13 cellular contexts compared by ENCODE assay signal in the genomic region with DNA sequence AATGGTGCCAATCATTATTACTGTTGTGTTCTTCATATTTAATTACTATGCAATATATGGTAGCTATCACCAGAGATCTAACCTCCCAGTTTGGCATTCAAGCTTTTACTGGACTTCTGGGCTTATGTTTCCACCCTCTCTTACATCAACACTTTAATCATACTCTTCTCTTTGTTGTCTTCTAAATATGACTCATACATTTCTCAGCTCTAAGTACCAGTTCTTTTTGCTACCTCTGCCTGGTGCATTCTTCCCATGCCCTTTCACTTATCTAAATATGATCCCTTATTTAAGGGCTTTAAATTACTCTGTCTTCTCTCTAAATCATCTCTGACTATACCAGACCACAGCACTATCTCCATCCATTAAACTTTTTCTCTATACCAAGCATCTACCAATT.
"Had no signal": no experiment of that assay in that cellular context is flagged by ENCODE, and none has a peak within 500 bp of the region (broad histone marks: within the 10 kb centered on the region; RNA-seq: fewer than 3 reads in every experiment).

No MANE protein-coding gene starts in this region.

- DNase-seq: activated CD4-positive, alpha-beta T cell treated with anti-CD3 and anti-CD28 coated beads, Interleukin-2, amount 50 U/mL, for 1 hour; activated gamma-delta T cell treated with Interleukin-2 at 50 U/mL for 16 hours; activated T-cell treated with anti-CD3 and anti-CD28 coated beads, Interleukin-2, amount 50 U/mL, for 4 hours; aorta; effector CD4-positive, alpha-beta T cell; hypothalamus; lower lobe of right lung; naive B cell; small intestine; T-helper 17 cell; tibial artery had no signal

- H3K4me3 Mint-ChIP-seq: activated T-cell treated with anti-CD3 and anti-CD28 coated beads, Interleukin-2, amount 50 U/mL, for 4 hours; naive B cell; stimulated activated effector memory CD8-positive, alpha-beta T cell treated with anti-CD3 and anti-CD28 coated beads, Interleukin-12 subunit alpha, Interleukin-12 subunit beta, amount 100 ng/mL, for 72 hours; T-helper 17 cell had no signal

- H3K4me3 ChIP-seq: coronary artery, lower lobe of right lung, tibial artery had no signal

- H3K36me3 Mint-ChIP-seq: naive B cell; stimulated activated effector memory CD8-positive, alpha-beta T cell treated with anti-CD3 and anti-CD28 coated beads, Interleukin-12 subunit alpha, Interleukin-12 subunit beta, amount 100 ng/mL, for 72 hours had no signal

- H3K4me1 ChIP-seq: lower lobe of right lung, tibial artery had no signal

- H3K9me3 ChIP-seq: lower lobe of right lung, tibial artery had no signal

- H3K27me3 ChIP-seq: tibial artery had no signal

- ATAC-seq: activated T-cell treated with anti-CD3 and anti-CD28 coated beads, Interleukin-2, amount 50 U/mL, for 4 hours; lower lobe of right lung; stimulated activated effector memory CD8-positive, alpha-beta T cell treated with anti-CD3 and anti-CD28 coated beads, Interleukin-12 subunit alpha, Interleukin-12 subunit beta, amount 100 ng/mL, for 72 hours; T-helper 17 cell had no signal

- H3K4me1 Mint-ChIP-seq: naive B cell; stimulated activated effector memory CD8-positive, alpha-beta T cell treated with anti-CD3 and anti-CD28 coated beads, Interleukin-12 subunit alpha, Interleukin-12 subunit beta, amount 100 ng/mL, for 72 hours; T-helper 17 cell had no signal

- H3K27ac ChIP-seq: coronary artery, lower lobe of right lung, tibial artery had no signal

- H3K9me3 Mint-ChIP-seq: activated T-cell treated with anti-CD3 and anti-CD28 coated beads, Interleukin-2, amount 50 U/mL, for 4 hours; naive B cell; stimulated activated effector memory CD8-positive, alpha-beta T cell treated with anti-CD3 and anti-CD28 coated beads, Interleukin-12 subunit alpha, Interleukin-12 subunit beta, amount 100 ng/mL, for 72 hours had no signal

- H3K36me3 ChIP-seq: lower lobe of right lung, tibial artery had no signal

- H3K27ac Mint-ChIP-seq: naive B cell; stimulated activated effector memory CD8-positive, alpha-beta T cell treated with anti-CD3 and anti-CD28 coated beads, Interleukin-12 subunit alpha, Interleukin-12 subunit beta, amount 100 ng/mL, for 72 hours; T-helper 17 cell had no signal

- FAIRE-seq: small intestine had no signal
